ENCODE assay signal across 8 cellular contexts in genomic region chr3:192917508-192918274, GRCh38. TPM values are rescaled to one million over a fixed set of nuclear protein-coding genes. Genes with fewer than 3 reads are reported as not detected.
DNase-seq lines count a peak whose midpoint lies in the region; ATAC-seq and TF ChIP-seq lines count a peak whose summit lies in the region.

TSS of gene MB21D2 (minus strand) at chr3:192917856. CDS start at chr3:192917840, 16 bp downstream.

- TF ChIP-seq POLR2A in erythroblast (IDR thresholded peaks at IDR 0.05; ENCODE audit: low read length) = no peak

- H3K9me3 ChIP-seq in mucosa of descending colon = no peaks in the 10 kb centered on the region

- H3K9me3 Mint-ChIP-seq in stimulated activated memory B cell treated with anti-CD40 and anti-IgM and Interleukin-4, amounts not matched to agents 10 μg/mL and 1 μg/mL and 100 μg/mL, for 72 hours = no peaks in the 10 kb centered on the region

- H3K4me1 Mint-ChIP-seq in stimulated activated memory B cell treated with anti-CD40 and anti-IgM and Interleukin-4, amounts not matched to agents 10 μg/mL and 1 μg/mL and 100 μg/mL, for 72 hours = peaks cover 54% of the 10 kb centered on the region

- H3K27ac Mint-ChIP-seq in stimulated activated memory B cell treated with anti-CD40 and anti-IgM and Interleukin-4, amounts not matched to agents 10 μg/mL and 1 μg/mL and 100 μg/mL, for 72 hours = peak within 1 kb of the TSS; percentile 96

- DNase-seq in DMS 273 (lab: John Stamatoyannopoulos, UW; ENCODE audit: unreplicated experiment) = peak; percentile 95
- peak; percentile 62 for DNase-seq in HS-27A (ENCODE audit: low read depth)
- peak; percentile 46 to 77 for DNase-seq in NOMO-1 (lab: John Stamatoyannopoulos, UW; ENCODE audit: unreplicated experiment in 2 of 2)
- DNase-seq in activated T-cell treated with anti-CD3 and anti-CD28 coated beads, Interleukin-2, amount 50 U/mL, for 48 hours = peak; percentile 70 to 72
- peak; percentile 4 to 12 for DNase-seq in erythroblast (lab: John Stamatoyannopoulos, UW)
- DNase-seq in mucosa of descending colon = peak; percentile 70 to 82 (median 79)

- H3K4me3 Mint-ChIP-seq in stimulated activated memory B cell treated with anti-CD40 and anti-IgM and Interleukin-4, amounts not matched to agents 10 μg/mL and 1 μg/mL and 100 μg/mL, for 72 hours = peak within 1 kb of the TSS; percentile 97

- no peak for TF ChIP-seq CTCF in mucosa of descending colon (IDR thresholded peaks at IDR 0.05)

- ATAC-seq in GM21367 (IDR thresholded peaks at IDR 0.05; ENCODE audit: unreplicated experiment) (peak; percentile 47), mucosa of descending colon (peak; percentile 85)
- ATAC-seq in stimulated activated memory B cell treated with anti-CD40 and anti-IgM and Interleukin-4, amounts not matched to agents 10 μg/mL and 1 μg/mL and 100 μg/mL, for 72 hours = peak; percentile 86

- peaks cover 6% of the 10 kb centered on the region for H3K36me3 Mint-ChIP-seq in stimulated activated memory B cell treated with anti-CD40 and anti-IgM and Interleukin-4, amounts not matched to agents 10 μg/mL and 1 μg/mL and 100 μg/mL, for 72 hours

- H3K27me3 Mint-ChIP-seq in stimulated activated memory B cell treated with anti-CD40 and anti-IgM and Interleukin-4, amounts not matched to agents 10 μg/mL and 1 μg/mL and 100 μg/mL, for 72 hours = peaks cover 23% of the 10 kb centered on the region

- H3K36me3 ChIP-seq in mucosa of descending colon (ENCODE audit: low read depth) = no peaks in the 10 kb centered on the region

- peaks cover 6% of the 10 kb centered on the region for H3K4me1 ChIP-seq in mucosa of descending colon (ENCODE audit: low read depth)

- H3K4me3 ChIP-seq in mucosa of descending colon = peak within 1 kb of the TSS; percentile 58

- intact Hi-C loops in mucosa of descending colon (cut with DNase I, micrococcal nuclease) = loop anchor here (10.0 kb wide), 1 partner anchor 103 kb away; no protein-coding TSS in a partner anchor

RNA-seq across cellular contexts. Expression of gene MB21D2, which starts in this region (rescaled TPM):
- total RNA-seq in mucosa of descending colon = 1 to 10 TPM; 1.9 to 4.0 (median 2.7) TPM

Comparison
In these comparisons a context has a peak if more than half of its experiments do, and no peak if none do; other contexts are left out.
1. Peak in every context shown above with its lines: DNase-seq, ATAC-seq and H3K4me3 ChIP-seq.
2. DNase-seq: peak in every context shown above with its lines; median percentile 95 in DMS 273; 79 in mucosa of descending colon; 71 in activated T-cell treated with anti-CD3 and anti-CD28 coated beads, Interleukin-2, amount 50 U/mL, for 48 hours; 62 in HS-27A; 62 in NOMO-1; 8 in erythroblast.